8 cellular contexts compared by ENCODE assay signal in genomic region chr5:131264453-131265200, GRCh38. TPM values are rescaled to one million over a fixed set of nuclear protein-coding genes. Genes with fewer than 3 reads are reported as not detected.
A peak's percentile ranks its signal among the peaks of the same experiment; 100 is the strongest.
DNase-seq lines count a peak whose midpoint lies in the region; ATAC-seq lines count a peak whose summit lies in the region.

No MANE protein-coding gene starts in this region.

- H3K56ac ChIP-seq in mesendoderm (ENCODE audit: low read length) = peak overlapping the region; percentile 92

- H3K9ac ChIP-seq in HUES48 (ENCODE audit: low read depth, low read length) (peak overlapping the region; percentile 92), duodenal mucosa (ENCODE audit: low read depth in 1 of 2, low read length in 2 of 2) (peak overlapping the region; percentile 89 to 95), mesendoderm (ENCODE audit: low read length) (peak overlapping the region; percentile 95), stomach smooth muscle (ENCODE audit: low read length in 2 of 2) (peak overlapping the region; percentile 81 to 87)

- no peak overlapping the region for H2BK5ac ChIP-seq in mesendoderm (ENCODE audit: low read length)

- DNase-seq in activated T-cell treated with anti-CD3 and anti-CD28 coated beads for 48 hours (ENCODE audit: low read depth) (peak; percentile 37), activated T-cell treated with anti-CD3 and anti-CD28 coated beads for 4 hours (no peak), mesendoderm (peak; percentile 75)

- H2AK5ac ChIP-seq in mesendoderm (ENCODE audit: low read length) = no peak overlapping the region

- no CpG with 5 or more reads among the region's 37 CpGs for WGBS in mesendoderm (ENCODE audit: extremely low coverage, insufficient coverage, low lambda C conversion rate)

- peak overlapping the region; percentile 93 for H4K8ac ChIP-seq in mesendoderm (ENCODE audit: low read depth, low read length)

- H3K18ac ChIP-seq in mesendoderm (ENCODE audit: low read length) = peak overlapping the region; percentile 57

- H3K23ac ChIP-seq in mesendoderm (ENCODE audit: low read length) = no peak overlapping the region

- H3K27me3 ChIP-seq in HUES48 (ENCODE audit: control insufficient read depth, insufficient read depth, low read length) (no peaks in the 10 kb centered on the region), duodenal mucosa (ENCODE audit: control insufficient read depth in 1 of 2, insufficient read depth in 2 of 2, low read length in 2 of 2) (no peaks in the 10 kb centered on the region), mesendoderm (ENCODE audit: insufficient read depth, low read length, poor library complexity) (no peaks in the 10 kb centered on the region), stomach smooth muscle (ENCODE audit: control insufficient read depth in 1 of 2, insufficient read depth in 2 of 2, low read length in 2 of 2) (no peaks in the 10 kb centered on the region)

- no peak overlapping the region for H2BK15ac ChIP-seq in mesendoderm (replicated peaks; ENCODE audit: low read depth)

- H3K27ac ChIP-seq in HUES48 (ENCODE audit: low read depth, low read length) (peak overlapping the region; percentile 93), duodenal mucosa (ENCODE audit: low read depth, low read length) (peak overlapping the region; percentile 83), mesendoderm (ENCODE audit: low read depth, low read length) (peak overlapping the region; percentile 94), stomach smooth muscle (ENCODE audit: low read length) (peak overlapping the region; percentile 13)

- H4K5ac ChIP-seq in mesendoderm (ENCODE audit: low read length) = no peak overlapping the region

- H3K36me3 ChIP-seq in HUES48 (ENCODE audit: control insufficient read depth, insufficient read depth, low read length) (no peaks in the 10 kb centered on the region), duodenal mucosa (ENCODE audit: control insufficient read depth in 1 of 2, insufficient read depth in 2 of 2, low read length in 2 of 2) (no peaks in the 10 kb centered on the region), mesendoderm (ENCODE audit: control insufficient read depth, insufficient read depth, low read length) (no peaks in the 10 kb centered on the region), stomach smooth muscle (ENCODE audit: control insufficient read depth in 2 of 2, insufficient read depth in 2 of 2, low read length in 2 of 2) (no peaks in the 10 kb centered on the region)

- H3K9me3 ChIP-seq in HUES48 (ENCODE audit: control insufficient read depth, insufficient read depth, low read length) = no peaks in the 10 kb centered on the region
- no peaks in the 10 kb centered on the region for H3K9me3 ChIP-seq in duodenal mucosa (ENCODE audit: control insufficient read depth in 1 of 2, low read length in 2 of 2)
- H3K9me3 ChIP-seq in stomach smooth muscle (ENCODE audit: control insufficient read depth in 2 of 2, low read length in 2 of 2) = no peaks in the 10 kb centered on the region

- peaks cover 8% of the 10 kb centered on the region; the same call in 1 of the 2 replicates for H3K4me1 ChIP-seq in HUES48 (ENCODE audit: control insufficient read depth, insufficient read depth, low read length)
- H3K4me1 ChIP-seq in duodenal mucosa (ENCODE audit: control insufficient read depth in 1 of 2, insufficient read depth in 2 of 2, low read length in 2 of 2) = peaks cover 0 to 14% of the 10 kb centered on the region in 2 donors
- no peaks in the 10 kb centered on the region for H3K4me1 ChIP-seq in mesendoderm (ENCODE audit: control insufficient read depth, low read depth, low read length)
- H3K4me1 ChIP-seq in stomach smooth muscle (ENCODE audit: control insufficient read depth, insufficient read depth, low read length) = no peaks in the 10 kb centered on the region

- H2BK120ac ChIP-seq in mesendoderm (ENCODE audit: low read depth, low read length) = no peak overlapping the region

- H3K4me3 ChIP-seq in HUES48 (ENCODE audit: low read depth, low read length) (peak overlapping the region; percentile 92), duodenal mucosa (ENCODE audit: low read depth in 1 of 2, low read length in 2 of 2) (peak overlapping the region; percentile 80 to 93), mesendoderm (ENCODE audit: low read length) (peak overlapping the region; percentile 98), stomach smooth muscle (ENCODE audit: low read length in 2 of 2) (peak overlapping the region; percentile 90 to 91)

- H3K4me2 ChIP-seq in mesendoderm (ENCODE audit: low read length) = peak overlapping the region; percentile 61

- H3K4ac ChIP-seq in mesendoderm (ENCODE audit: low read depth, low read length) = no peak overlapping the region

- no peaks in the 10 kb centered on the region for H3K79me1 ChIP-seq in mesendoderm (ENCODE audit: low read length)

- peaks cover 2% of the 10 kb centered on the region for H3K79me2 ChIP-seq in mesendoderm (ENCODE audit: control insufficient read depth, insufficient read depth, low read length)

- ATAC-seq in activated CD4-positive, CD25-positive, alpha-beta regulatory T cell treated with anti-CD3 and anti-CD28 coated beads, Interleukin-2, amount 50 U/mL, for 24 hours = peak; percentile 2 to 6
- ATAC-seq in HG03571 (IDR thresholded peaks at IDR 0.05; ENCODE audit: unreplicated experiment) = no peak

RNA-seq across cellular contexts. Expression of gene CDC42SE2, which starts 0.8 kb away (rescaled TPM):
- polyA plus RNA-seq in mesendoderm (2013, experiment 1 of 2) = 17.5 TPM
- 18.3 TPM for polyA plus RNA-seq in mesendoderm (2013, experiment 2 of 2)

Comparison
In these comparisons a context has a peak if more than half of its experiments do, and no peak if none do; other contexts are left out.
1. H3K27ac ChIP-seq: peak in every context shown above with its lines; median percentile 94 in mesendoderm; 93 in HUES48; 83 in duodenal mucosa; 13 in stomach smooth muscle.